In the genomic region with DNA sequence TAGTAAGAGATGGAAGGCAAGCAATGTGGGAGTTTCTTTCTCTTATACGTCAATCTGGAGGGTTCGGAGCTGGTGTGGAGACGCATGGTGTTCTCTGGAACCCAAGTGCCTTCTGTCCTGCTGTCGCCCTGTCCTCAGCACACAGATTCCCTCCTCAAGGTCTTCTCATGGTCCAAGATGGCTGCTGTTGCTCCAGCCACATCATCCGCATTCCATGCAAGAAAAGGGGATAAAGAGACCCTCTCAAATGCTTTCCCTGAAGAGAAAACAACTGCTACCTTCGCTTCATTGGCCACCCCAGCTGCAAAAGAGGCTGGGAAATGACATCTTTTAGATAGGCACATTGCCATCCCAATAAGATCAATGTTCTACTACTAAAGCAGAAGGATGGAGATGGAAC, we compare ENCODE assay signal across 16 cellular contexts.
DNase-seq lines count a peak whose midpoint lies in the region; ATAC-seq and TF ChIP-seq lines count a peak whose summit lies in the region.
"Had no signal": no experiment of that assay in that cellular context is flagged by ENCODE, and none has a peak within 500 bp of the region (broad histone marks: within the 10 kb centered on the region; RNA-seq: fewer than 3 reads in every experiment).

No MANE protein-coding gene starts in this region.

- H3K4me3 ChIP-seq in colonic mucosa: no peak overlapping the region
- H3K4me3 ChIP-seq: A549 had no signal

- H3K9me3 Mint-ChIP-seq in activated CD8-positive, alpha-beta memory T cell treated with anti-CD3 and anti-CD28 coated beads, Interleukin-2, amount 10 ng/mL, durations not matched to agents 7 days and 5 days (ENCODE audit: low read depth): no peaks in the 10 kb centered on the region
- H3K9me3 Mint-ChIP-seq in type B pancreatic cell: no peaks in the 10 kb centered on the region
- H3K9me3 Mint-ChIP-seq in Calu3 (ENCODE audit: low read depth, unreplicated experiment): peaks cover 3% of the 10 kb centered on the region
- H3K9me3 Mint-ChIP-seq: CD4-positive, alpha-beta memory T cell had no signal

- BruUV-seq in Calu3 (replicated peaks; lab: Mats Ljungman, UMichigan): no TSS peak

- peaks cover 4% of the 10 kb centered on the region for H3K4me1 Mint-ChIP-seq in activated CD8-positive, alpha-beta memory T cell treated with anti-CD3 and anti-CD28 coated beads, Interleukin-2, amount 10 ng/mL, durations not matched to agents 7 days and 5 days
- H3K4me1 Mint-ChIP-seq in type B pancreatic cell (ENCODE audit: unreplicated experiment) (no peaks in the 10 kb centered on the region), Calu3 (ENCODE audit: low read depth, unreplicated experiment) (peaks cover 45% of the 10 kb centered on the region)

- no peaks in the 10 kb centered on the region for H3K9me3 ChIP-seq in colonic mucosa
- H3K9me3 ChIP-seq: A549, BE2C had no signal

- intact Hi-C loops in colonic mucosa (cut with DNase I): no loop called here
- intact Hi-C loops in Calu3 (cut with micrococcal nuclease; ENCODE audit: unreplicated experiment): no loop called here

- H3K9ac ChIP-seq in colonic mucosa (ENCODE audit: low read depth in 2 of 2, low read length in 2 of 2): no peak overlapping the region

- H3K27ac Mint-ChIP-seq in activated CD8-positive, alpha-beta memory T cell treated with anti-CD3 and anti-CD28 coated beads, Interleukin-2, amount 10 ng/mL, durations not matched to agents 7 days and 5 days: no peak overlapping the region
- H3K27ac Mint-ChIP-seq in type B pancreatic cell (no peak overlapping the region), Calu3 (ENCODE audit: unreplicated experiment) (no peak overlapping the region)
- H3K27ac Mint-ChIP-seq: CD4-positive, alpha-beta memory T cell had no signal

- ATAC-seq in activated CD8-positive, alpha-beta memory T cell treated with anti-CD3 and anti-CD28 coated beads, Interleukin-2, amount 10 ng/mL, durations not matched to agents 7 days and 5 days: no peak
- ATAC-seq: A549, HCT116 had no signal

- H3K36me3 ChIP-seq in colonic mucosa: no peaks in the 10 kb centered on the region
- H3K36me3 ChIP-seq: BE2C had no signal

- CTCF ChIA-PET in activated CD8-positive, alpha-beta memory T cell treated with anti-CD3 and anti-CD28 coated beads, Interleukin-2, amount 10 ng/mL, durations not matched to agents 7 days and 5 days (lab: Charles Lee): no interaction called here
- CTCF ChIA-PET in Calu3 (lab: Charles Lee): interaction anchor here (0.6 kb wide), 1 partner anchor 408 kb away, joined by 3 read pairs; no protein-coding TSS in a partner anchor

- no peak for TF ChIP-seq CTCF in colonic mucosa (IDR thresholded peaks at IDR 0.05)
- TF ChIP-seq CTCF in type B pancreatic cell (conservative IDR thresholded peaks at IDR 0.05): no peak
- TF ChIP-seq CTCF in Calu3 (IDR thresholded peaks at IDR 0.05; ENCODE audit: unreplicated experiment): no peak

- peak; percentile 5 for DNase-seq in activated CD8-positive, alpha-beta memory T cell treated with anti-CD3 and anti-CD28 coated beads, Interleukin-2, amount 10 ng/mL, durations not matched to agents 7 days and 5 days
- peak; percentile 0 for DNase-seq in colonic mucosa
- DNase-seq in islet precursor cell: peak; percentile 14
- DNase-seq in type B pancreatic cell (ENCODE audit: extremely low spot score, unreplicated experiment): peak; percentile 18
- DNase-seq in G401 (ENCODE audit: low spot score): no peak
- DNase-seq in Calu3: no peak
- DNase-seq in stimulated activated CD4-positive, alpha-beta T cell treated with anti-CD3 and anti-CD28 coated beads, Interleukin-2, amount 100 ng/mL, for 48 hours: no peak
- no peak for DNase-seq in NCI-H446 (lab: John Stamatoyannopoulos, UW)
- DNase-seq: BE2C; CD4-positive, alpha-beta memory T cell; DMS153; DMS79 treated with DMSO at 0.1 percent for 48 hours; EL; GDM1 had no signal

- no peak overlapping the region for H3K27ac ChIP-seq in colonic mucosa
- H3K27ac ChIP-seq: A549 had no signal

- H3K27me3 ChIP-seq in colonic mucosa: no peaks in the 10 kb centered on the region
- H3K27me3 ChIP-seq: BE2C had no signal

- in situ Hi-C loops in G401 (cut with HindIII; ENCODE audit: low sequenced_read_pairs): no loop called here

- no peaks in the 10 kb centered on the region for H3K36me3 Mint-ChIP-seq in activated CD8-positive, alpha-beta memory T cell treated with anti-CD3 and anti-CD28 coated beads, Interleukin-2, amount 10 ng/mL, durations not matched to agents 7 days and 5 days
- no peaks in the 10 kb centered on the region for H3K36me3 Mint-ChIP-seq in type B pancreatic cell
- no peaks in the 10 kb centered on the region for H3K36me3 Mint-ChIP-seq in Calu3 (ENCODE audit: insufficient read depth, unreplicated experiment)
- H3K36me3 Mint-ChIP-seq: CD4-positive, alpha-beta memory T cell had no signal

- no peaks in the 10 kb centered on the region for H3K4me1 ChIP-seq in colonic mucosa

- peaks cover 13% of the 10 kb centered on the region for H3K27me3 Mint-ChIP-seq in activated CD8-positive, alpha-beta memory T cell treated with anti-CD3 and anti-CD28 coated beads, Interleukin-2, amount 10 ng/mL, durations not matched to agents 7 days and 5 days
- peaks cover 24% of the 10 kb centered on the region for H3K27me3 Mint-ChIP-seq in type B pancreatic cell
- no peaks in the 10 kb centered on the region for H3K27me3 Mint-ChIP-seq in Calu3 (ENCODE audit: unreplicated experiment)

- H3K4me3 Mint-ChIP-seq in activated CD8-positive, alpha-beta memory T cell treated with anti-CD3 and anti-CD28 coated beads, Interleukin-2, amount 10 ng/mL, durations not matched to agents 7 days and 5 days: no peak overlapping the region
- no peak overlapping the region for H3K4me3 Mint-ChIP-seq in type B pancreatic cell
- no peak overlapping the region for H3K4me3 Mint-ChIP-seq in Calu3 (ENCODE audit: low read depth, unreplicated experiment)
- H3K4me3 Mint-ChIP-seq: CD4-positive, alpha-beta memory T cell had no signal

Comparison
In these comparisons a context has a peak if more than half of its experiments do, and no peak if none do; other contexts are left out.
1. DNase-seq: peak in activated CD8-positive, alpha-beta memory T cell treated with anti-CD3 and anti-CD28 coated beads, Interleukin-2, amount 10 ng/mL, durations not matched to agents 7 days and 5 days (single experiment), colonic mucosa (single experiment), islet precursor cell (single experiment) and type B pancreatic cell (single experiment); none in G401 (single experiment), Calu3 (single experiment), stimulated activated CD4-positive, alpha-beta T cell treated with anti-CD3 and anti-CD28 coated beads, Interleukin-2, amount 100 ng/mL, for 48 hours (0 of 2) and NCI-H446 (0 of 2).